ENCODE assay signal across 16 cellular contexts in the genomic region with DNA sequence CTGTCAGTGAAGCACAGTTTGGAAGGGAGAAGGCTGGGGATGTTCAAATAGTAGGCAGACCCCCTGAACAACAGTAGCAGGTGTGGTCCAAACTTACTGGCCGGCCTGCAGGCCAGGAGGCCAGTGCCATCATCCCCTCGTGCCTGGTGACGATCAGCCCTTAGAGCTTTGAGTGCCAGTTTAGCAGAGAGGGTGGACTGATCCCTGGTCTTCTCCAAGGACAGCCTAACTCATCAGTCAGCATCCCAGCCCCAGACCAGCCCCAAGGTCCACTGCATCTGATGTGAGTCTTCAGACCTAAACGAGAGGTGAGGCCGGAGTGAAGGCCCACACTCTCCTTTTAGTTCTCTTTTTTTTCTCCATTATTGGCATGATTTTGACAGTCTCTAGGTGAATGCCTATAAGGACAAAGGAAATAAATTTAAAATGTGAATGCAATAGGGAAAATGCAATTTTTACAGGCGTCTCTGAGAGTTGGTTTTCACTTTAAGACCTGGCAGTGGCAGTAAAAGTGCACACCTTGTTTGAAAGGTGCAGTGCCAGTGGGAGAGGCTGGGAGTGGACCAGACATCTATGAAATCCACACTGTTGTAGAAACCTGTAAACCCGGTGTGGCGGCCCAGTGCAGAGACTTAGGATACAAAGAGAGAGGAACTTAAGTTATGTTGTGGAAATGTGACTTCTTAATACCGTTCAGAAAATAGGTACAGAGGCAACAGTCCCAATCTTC.
"Had no signal": no experiment of that assay in that cellular context is flagged by ENCODE, and none has a peak within 500 bp of the region (broad histone marks: within the 10 kb centered on the region; RNA-seq: fewer than 3 reads in every experiment).

No MANE protein-coding gene starts in this region.

- H3K4me3 ChIP-seq: adrenal gland, coronary artery, psoas muscle, SJCRH30, testis had no signal

- H3K27ac ChIP-seq: adrenal gland, coronary artery, psoas muscle, SJCRH30, testis had no signal

- H3K27ac Mint-ChIP-seq: WTC11 had no signal

- ATAC-seq: left ventricle myocardium superior; psoas muscle; stimulated activated naive CD8-positive, alpha-beta T cell treated with anti-CD3 and anti-CD28 coated beads, Interleukin-15, Interleukin-2, amounts not matched to agents 100 U/mL and 50 U/mL, for 24 hours had no signal

- H3K36me3 ChIP-seq: adrenal gland, heart right ventricle, SJCRH30 had no signal

- H3K27me3 ChIP-seq: adrenal gland, heart right ventricle, testis had no signal

- DNase-seq: activated T-cell treated with anti-CD3 and anti-CD28 coated beads, Interleukin-2, amount 50 U/mL, for 48 hours; adrenal gland; caudate nucleus; effector CD8-positive, alpha-beta T cell; heart right ventricle; left ventricle myocardium superior; nucleus accumbens; psoas muscle; SJCRH30; stimulated activated CD4-positive, alpha-beta T cell treated with anti-CD3 and anti-CD28 coated beads, Interleukin-4, amount 100 ng/mL, for 1 hour; stimulated activated CD8-positive, alpha-beta memory T cell treated with anti-CD3 and anti-CD28 coated beads, Interleukin-4, amount 100 ng/mL, for 48 hours; stimulated activated naive CD8-positive, alpha-beta T cell treated with anti-CD3 and anti-CD28 coated beads, Interleukin-15, Interleukin-2, amounts not matched to agents 100 U/mL and 50 U/mL, for 24 hours; SW 1271; testis had no signal

- H3K4me3 Mint-ChIP-seq: WTC11 had no signal

- H3K9me3 ChIP-seq: adrenal gland, heart right ventricle, psoas muscle, SJCRH30, testis had no signal

- H3K4me1 ChIP-seq: adrenal gland, psoas muscle, SJCRH30, testis had no signal
